Comparison of ENCODE assay signal across 1 cellular context in genomic region chr17:6392609-6393367, GRCh38.
TF ChIP-seq lines count a peak whose summit lies in the region.

No MANE protein-coding gene starts in this region.

TF ChIP-seq in HepG2, 621 proteins besides CTCF, POLR2A, EP300 and RAD21 (continued from another document and continues in another):
- peak; percentile 67 for TF ChIP-seq ARID5B (CRISPR knock-in tag; IDR thresholded peaks at IDR 0.05)
- TF ChIP-seq ZNF343 (CRISPR knock-in tag; IDR thresholded peaks at IDR 0.05), result no peak
- TF ChIP-seq SAFB2 (CRISPR knock-in tag; IDR thresholded peaks at IDR 0.05; ENCODE audit: borderline replicate concordance, low read depth), result no peak
- no peak for TF ChIP-seq ZNF546 (CRISPR knock-in tag; conservative IDR thresholded peaks at IDR 0.05)
- TF ChIP-seq, protein P1, sequence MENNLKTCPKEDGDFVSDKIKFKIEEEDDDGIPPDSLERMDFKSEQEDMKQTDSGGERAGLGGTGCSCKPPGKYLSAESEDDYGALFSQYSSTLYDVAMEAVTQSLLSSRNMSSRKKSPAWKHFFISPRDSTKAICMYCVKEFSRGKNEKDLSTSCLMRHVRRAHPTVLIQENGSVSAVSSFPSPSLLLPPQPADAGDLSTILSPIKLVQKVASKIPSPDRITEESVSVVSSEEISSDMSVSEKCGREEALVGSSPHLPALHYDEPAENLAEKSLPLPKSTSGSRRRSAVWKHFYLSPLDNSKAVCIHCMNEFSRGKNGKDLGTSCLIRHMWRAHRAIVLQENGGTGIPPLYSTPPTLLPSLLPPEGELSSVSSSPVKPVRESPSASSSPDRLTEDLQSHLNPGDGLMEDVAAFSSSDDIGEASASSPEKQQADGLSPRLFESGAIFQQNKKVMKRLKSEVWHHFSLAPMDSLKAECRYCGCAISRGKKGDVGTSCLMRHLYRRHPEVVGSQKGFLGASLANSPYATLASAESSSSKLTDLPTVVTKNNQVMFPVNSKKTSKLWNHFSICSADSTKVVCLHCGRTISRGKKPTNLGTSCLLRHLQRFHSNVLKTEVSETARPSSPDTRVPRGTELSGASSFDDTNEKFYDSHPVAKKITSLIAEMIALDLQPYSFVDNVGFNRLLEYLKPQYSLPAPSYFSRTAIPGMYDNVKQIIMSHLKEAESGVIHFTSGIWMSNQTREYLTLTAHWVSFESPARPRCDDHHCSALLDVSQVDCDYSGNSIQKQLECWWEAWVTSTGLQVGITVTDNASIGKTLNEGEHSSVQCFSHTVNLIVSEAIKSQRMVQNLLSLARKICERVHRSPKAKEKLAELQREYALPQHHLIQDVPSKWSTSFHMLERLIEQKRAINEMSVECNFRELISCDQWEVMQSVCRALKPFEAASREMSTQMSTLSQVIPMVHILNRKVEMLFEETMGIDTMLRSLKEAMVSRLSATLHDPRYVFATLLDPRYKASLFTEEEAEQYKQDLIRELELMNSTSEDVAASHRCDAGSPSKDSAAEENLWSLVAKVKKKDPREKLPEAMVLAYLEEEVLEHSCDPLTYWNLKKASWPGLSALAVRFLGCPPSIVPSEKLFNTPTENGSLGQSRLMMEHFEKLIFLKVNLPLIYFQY (CRISPR knock-in tag; IDR thresholded peaks at IDR 0.05; ENCODE audit: borderline replicate concordance), result no peak
- TF ChIP-seq KDM3A (CRISPR knock-in tag; IDR thresholded peaks at IDR 0.05; ENCODE audit: low read depth), result no peak
- TF ChIP-seq, protein P2, sequence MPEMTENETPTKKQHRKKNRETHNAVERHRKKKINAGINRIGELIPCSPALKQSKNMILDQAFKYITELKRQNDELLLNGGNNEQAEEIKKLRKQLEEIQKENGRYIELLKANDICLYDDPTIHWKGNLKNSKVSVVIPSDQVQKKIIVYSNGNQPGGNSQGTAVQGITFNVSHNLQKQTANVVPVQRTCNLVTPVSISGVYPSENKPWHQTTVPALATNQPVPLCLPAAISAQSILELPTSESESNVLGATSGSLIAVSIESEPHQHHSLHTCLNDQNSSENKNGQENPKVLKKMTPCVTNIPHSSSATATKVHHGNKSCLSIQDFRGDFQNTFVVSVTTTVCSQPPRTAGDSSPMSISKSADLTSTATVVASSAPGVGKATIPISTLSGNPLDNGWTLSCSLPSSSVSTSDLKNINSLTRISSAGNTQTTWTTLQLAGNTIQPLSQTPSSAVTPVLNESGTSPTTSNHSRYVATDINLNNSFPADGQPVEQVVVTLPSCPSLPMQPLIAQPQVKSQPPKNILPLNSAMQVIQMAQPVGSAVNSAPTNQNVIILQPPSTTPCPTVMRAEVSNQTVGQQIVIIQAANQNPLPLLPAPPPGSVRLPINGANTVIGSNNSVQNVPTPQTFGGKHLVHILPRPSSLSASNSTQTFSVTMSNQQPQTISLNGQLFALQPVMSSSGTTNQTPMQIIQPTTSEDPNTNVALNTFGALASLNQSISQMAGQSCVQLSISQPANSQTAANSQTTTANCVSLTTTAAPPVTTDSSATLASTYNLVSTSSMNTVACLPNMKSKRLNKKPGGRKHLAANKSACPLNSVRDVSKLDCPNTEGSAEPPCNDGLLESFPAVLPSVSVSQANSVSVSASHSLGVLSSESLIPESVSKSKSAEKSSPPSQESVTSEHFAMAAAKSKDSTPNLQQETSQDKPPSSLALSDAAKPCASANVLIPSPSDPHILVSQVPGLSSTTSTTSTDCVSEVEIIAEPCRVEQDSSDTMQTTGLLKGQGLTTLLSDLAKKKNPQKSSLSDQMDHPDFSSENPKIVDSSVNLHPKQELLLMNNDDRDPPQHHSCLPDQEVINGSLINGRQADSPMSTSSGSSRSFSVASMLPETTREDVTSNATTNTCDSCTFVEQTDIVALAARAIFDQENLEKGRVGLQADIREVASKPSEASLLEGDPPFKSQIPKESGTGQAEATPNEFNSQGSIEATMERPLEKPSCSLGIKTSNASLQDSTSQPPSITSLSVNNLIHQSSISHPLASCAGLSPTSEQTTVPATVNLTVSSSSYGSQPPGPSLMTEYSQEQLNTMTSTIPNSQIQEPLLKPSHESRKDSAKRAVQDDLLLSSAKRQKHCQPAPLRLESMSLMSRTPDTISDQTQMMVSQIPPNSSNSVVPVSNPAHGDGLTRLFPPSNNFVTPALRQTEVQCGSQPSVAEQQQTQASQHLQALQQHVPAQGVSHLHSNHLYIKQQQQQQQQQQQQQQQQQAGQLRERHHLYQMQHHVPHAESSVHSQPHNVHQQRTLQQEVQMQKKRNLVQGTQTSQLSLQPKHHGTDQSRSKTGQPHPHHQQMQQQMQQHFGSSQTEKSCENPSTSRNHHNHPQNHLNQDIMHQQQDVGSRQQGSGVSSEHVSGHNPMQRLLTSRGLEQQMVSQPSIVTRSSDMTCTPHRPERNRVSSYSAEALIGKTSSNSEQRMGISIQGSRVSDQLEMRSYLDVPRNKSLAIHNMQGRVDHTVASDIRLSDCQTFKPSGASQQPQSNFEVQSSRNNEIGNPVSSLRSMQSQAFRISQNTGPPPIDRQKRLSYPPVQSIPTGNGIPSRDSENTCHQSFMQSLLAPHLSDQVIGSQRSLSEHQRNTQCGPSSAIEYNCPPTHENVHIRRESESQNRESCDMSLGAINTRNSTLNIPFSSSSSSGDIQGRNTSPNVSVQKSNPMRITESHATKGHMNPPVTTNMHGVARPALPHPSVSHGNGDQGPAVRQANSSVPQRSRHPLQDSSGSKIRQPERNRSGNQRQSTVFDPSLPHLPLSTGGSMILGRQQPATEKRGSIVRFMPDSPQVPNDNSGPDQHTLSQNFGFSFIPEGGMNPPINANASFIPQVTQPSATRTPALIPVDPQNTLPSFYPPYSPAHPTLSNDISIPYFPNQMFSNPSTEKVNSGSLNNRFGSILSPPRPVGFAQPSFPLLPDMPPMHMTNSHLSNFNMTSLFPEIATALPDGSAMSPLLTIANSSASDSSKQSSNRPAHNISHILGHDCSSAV (CRISPR knock-in tag; IDR thresholded peaks at IDR 0.05; ENCODE audit: borderline replicate concordance), result no peak
- TF ChIP-seq GTF2F1 (IDR thresholded peaks at IDR 0.05; ENCODE audit: low read length), result no peak
- TF ChIP-seq BORCS8-MEF2B (CRISPR knock-in tag; IDR thresholded peaks at IDR 0.05), result no peak; the same call in 1 of the 2 replicates
- TF ChIP-seq ETV5 (CRISPR knock-in tag; IDR thresholded peaks at IDR 0.05; ENCODE audit: borderline replicate concordance), result peak; percentile 47; the same call in 1 of the 2 replicates
- TF ChIP-seq ZNF138 (CRISPR knock-in tag; IDR thresholded peaks at IDR 0.05; ENCODE audit: low read depth), result no peak
- TF ChIP-seq ERF (CRISPR knock-in tag; IDR thresholded peaks at IDR 0.05), result peak; percentile 32; the same call in 1 of the 2 replicates
- no peak for TF ChIP-seq ZSCAN5A (CRISPR knock-in tag; IDR thresholded peaks at IDR 0.05; ENCODE audit: borderline replicate concordance)
- TF ChIP-seq NONO (IDR thresholded peaks at IDR 0.05), result no peak
- peak; percentile 47; the same call in 1 of the 2 replicates for TF ChIP-seq NONO (CRISPR knock-in tag; conservative IDR thresholded peaks at IDR 0.05)
- no peak for TF ChIP-seq ZNF646 (CRISPR knock-in tag; IDR thresholded peaks at IDR 0.05)
- no peak for TF ChIP-seq PHB2 (IDR thresholded peaks at IDR 0.05; ENCODE audit: partially characterized antibody)
- TF ChIP-seq, protein P3, sequence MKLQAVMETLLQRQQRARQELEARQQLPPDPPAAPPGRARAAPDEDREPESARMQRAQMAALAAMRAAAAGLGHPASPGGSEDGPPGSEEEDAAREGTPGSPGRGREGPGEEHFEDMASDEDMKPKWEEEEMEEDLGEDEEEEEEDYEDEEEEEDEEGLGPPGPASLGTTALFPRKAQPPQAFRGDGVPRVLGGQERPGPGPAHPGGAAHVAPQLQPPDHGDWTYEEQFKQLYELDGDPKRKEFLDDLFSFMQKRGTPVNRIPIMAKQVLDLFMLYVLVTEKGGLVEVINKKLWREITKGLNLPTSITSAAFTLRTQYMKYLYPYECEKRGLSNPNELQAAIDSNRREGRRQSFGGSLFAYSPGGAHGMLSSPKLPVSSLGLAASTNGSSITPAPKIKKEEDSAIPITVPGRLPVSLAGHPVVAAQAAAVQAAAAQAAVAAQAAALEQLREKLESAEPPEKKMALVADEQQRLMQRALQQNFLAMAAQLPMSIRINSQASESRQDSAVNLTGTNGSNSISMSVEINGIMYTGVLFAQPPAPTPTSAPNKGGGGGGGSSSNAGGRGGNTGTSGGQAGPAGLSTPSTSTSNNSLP (IDR thresholded peaks at IDR 0.05; ENCODE audit: low read depth, low read length), result 0 out of 2 replicates have a peak, but pooled peaks have one; percentile 18
- no peak for TF ChIP-seq POLR2AphosphoS5 (IDR thresholded peaks at IDR 0.05; ENCODE audit: low read depth, low read length)
